In the genomic region with DNA sequence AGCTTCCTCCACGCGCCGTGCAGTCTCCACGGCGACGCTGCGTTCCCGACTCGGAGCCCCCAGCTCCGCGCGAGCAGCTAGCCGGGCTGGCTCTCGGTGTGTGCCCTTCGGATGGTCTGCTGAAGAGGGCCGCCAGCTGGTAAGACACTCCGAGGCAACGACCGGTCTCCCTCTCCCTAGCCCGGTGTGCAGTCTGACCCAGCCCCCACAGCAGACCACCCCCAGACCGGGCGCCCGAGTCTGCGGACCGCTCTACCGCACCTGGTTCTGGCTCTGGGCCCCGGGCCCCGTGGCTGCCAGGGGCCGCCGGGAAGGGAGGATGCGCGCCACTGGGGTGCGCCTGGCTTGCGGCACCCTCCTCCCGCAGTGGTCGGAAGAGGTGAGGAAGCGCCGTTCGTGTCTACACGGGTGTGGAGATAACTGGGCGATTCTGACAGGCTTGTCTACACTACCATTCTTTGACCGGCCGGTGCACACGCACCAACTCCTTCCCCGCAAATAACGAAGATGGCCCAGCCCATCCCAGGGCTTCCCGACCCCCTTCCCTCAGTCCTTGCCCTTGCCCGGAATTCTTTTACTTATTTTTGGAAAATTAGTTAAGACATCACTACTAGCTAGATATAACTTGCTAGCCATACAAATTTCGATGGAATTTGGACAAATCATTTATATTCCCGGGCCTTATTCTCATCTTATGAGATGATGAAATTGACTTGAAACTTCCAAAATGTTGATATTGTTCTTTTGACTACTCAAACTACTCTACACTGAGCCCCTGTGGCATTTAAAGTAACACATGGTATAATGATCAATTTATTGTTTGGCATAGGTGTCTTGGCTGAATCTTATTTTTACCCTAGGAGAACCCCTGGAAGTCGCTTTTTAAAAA, we compare ENCODE assay signal across 9 cellular contexts. TPM values are rescaled to one million over a fixed set of nuclear protein-coding genes. Genes with fewer than 3 reads are reported as not detected.
A peak's percentile ranks its signal among the peaks of the same experiment; 100 is the strongest.
DNase-seq lines count a peak whose midpoint lies in the region; ATAC-seq and FAIRE-seq lines count a peak whose summit lies in the region.
"Had no signal": no experiment of that assay in that cellular context is flagged by ENCODE, and none has a peak within 500 bp of the region (broad histone marks: within the 10 kb centered on the region; RNA-seq: fewer than 3 reads in every experiment).

No MANE protein-coding gene starts in this region.

- no peaks in the 10 kb centered on the region for H3K9me3 ChIP-seq in small intestine (ENCODE audit: control insufficient read depth, low read depth)

- ATAC-seq in HG02798 (IDR thresholded peaks at IDR 0.05; ENCODE audit: poor library complexity, unreplicated experiment): peak; percentile 43

- 3 to 5% (median 4%) methylated on average over 30 to 51 of the region's 51 CpGs for WGBS in small intestine, 3 donors

- H3K4me3 ChIP-seq in iPS-11a (ENCODE audit: low read depth, low read length) (peak overlapping the region; percentile 77), small intestine (ENCODE audit: low read depth in 1 of 2, low read length in 2 of 2) (peak overlapping the region; percentile 35 to 62)

- no peak for FAIRE-seq in small intestine (lab: Jason Lieb, UNC)

- DNase-seq in activated T-cell treated with anti-CD3 and anti-CD28 coated beads for 1 hour (ENCODE audit: low read depth) (peak; percentile 2), NCI-H748 (lab: John Stamatoyannopoulos, UW; ENCODE audit: unreplicated experiment) (peak; percentile 95), amniotic epithelial cell (ENCODE audit: low read depth) (peak; percentile 17), small intestine (peak; percentile 29), mucosa of gallbladder (ENCODE audit: low spot score) (no peak)
- no peak for DNase-seq in activated T-cell treated with anti-CD3 and anti-CD28 coated beads, Interleukin-2, amount 50 U/mL, for 1 hour

- H3K36me3 ChIP-seq in small intestine (ENCODE audit: control insufficient read depth in 2 of 2, insufficient read depth in 2 of 2, low read length in 2 of 2): no peaks in the 10 kb centered on the region

- H3K27ac ChIP-seq in small intestine (ENCODE audit: low read depth in 1 of 2, low read length in 1 of 2): peak overlapping the region in 1 of 2 donors; percentile 41

- H3K27me3 ChIP-seq in small intestine (ENCODE audit: control insufficient read depth in 2 of 2, insufficient read depth in 2 of 2, low read length in 2 of 2): peaks cover 0 to 3% of the 10 kb centered on the region in 2 donors

- peaks cover 0 to 4% of the 10 kb centered on the region in 2 donors for H3K4me1 ChIP-seq in small intestine (ENCODE audit: control insufficient read depth in 2 of 2, insufficient read depth in 1 of 2, low read depth in 1 of 2, low read length in 1 of 2)

RNA-seq across cellular contexts. Expression of a gene that starts 1.1 kb away (rescaled TPM):
- under 1 TPM in 1 of 3 donors, not detected in 2; 0.28 TPM for polyA plus RNA-seq in small intestine
- 0.86 TPM for total RNA-seq in mucosa of gallbladder
- total RNA-seq: pulmonary artery endothelial cell had no signal

RNA-seq across cellular contexts. Expression of a gene that starts 45.4 kb away (rescaled TPM):
- polyA plus RNA-seq in small intestine: under 1 TPM in 1 of 3 donors, not detected in 2; 0.21 TPM
- total RNA-seq in mucosa of gallbladder: not detected

RNA-seq across cellular contexts. Expression of a gene that starts 56.2 kb away (rescaled TPM):
- polyA plus RNA-seq in small intestine: 1 to 10 TPM in 2 of 3 donors, under 1 TPM in 1; 0.54 to 1.1 (median 1.1) TPM
- 1.8 TPM for total RNA-seq in mucosa of gallbladder
- total RNA-seq: pulmonary artery endothelial cell had no signal

Comparison
In these comparisons a context has a peak if more than half of its experiments do, and no peak if none do; other contexts are left out.
1. DNase-seq: peak in activated T-cell treated with anti-CD3 and anti-CD28 coated beads for 1 hour (single experiment), NCI-H748 (single experiment), amniotic epithelial cell (single experiment) and small intestine (single experiment); none in activated T-cell treated with anti-CD3 and anti-CD28 coated beads, Interleukin-2, amount 50 U/mL, for 1 hour (single experiment) and mucosa of gallbladder (single experiment).